1 cellular context compared by ENCODE assay signal in the genomic region with DNA sequence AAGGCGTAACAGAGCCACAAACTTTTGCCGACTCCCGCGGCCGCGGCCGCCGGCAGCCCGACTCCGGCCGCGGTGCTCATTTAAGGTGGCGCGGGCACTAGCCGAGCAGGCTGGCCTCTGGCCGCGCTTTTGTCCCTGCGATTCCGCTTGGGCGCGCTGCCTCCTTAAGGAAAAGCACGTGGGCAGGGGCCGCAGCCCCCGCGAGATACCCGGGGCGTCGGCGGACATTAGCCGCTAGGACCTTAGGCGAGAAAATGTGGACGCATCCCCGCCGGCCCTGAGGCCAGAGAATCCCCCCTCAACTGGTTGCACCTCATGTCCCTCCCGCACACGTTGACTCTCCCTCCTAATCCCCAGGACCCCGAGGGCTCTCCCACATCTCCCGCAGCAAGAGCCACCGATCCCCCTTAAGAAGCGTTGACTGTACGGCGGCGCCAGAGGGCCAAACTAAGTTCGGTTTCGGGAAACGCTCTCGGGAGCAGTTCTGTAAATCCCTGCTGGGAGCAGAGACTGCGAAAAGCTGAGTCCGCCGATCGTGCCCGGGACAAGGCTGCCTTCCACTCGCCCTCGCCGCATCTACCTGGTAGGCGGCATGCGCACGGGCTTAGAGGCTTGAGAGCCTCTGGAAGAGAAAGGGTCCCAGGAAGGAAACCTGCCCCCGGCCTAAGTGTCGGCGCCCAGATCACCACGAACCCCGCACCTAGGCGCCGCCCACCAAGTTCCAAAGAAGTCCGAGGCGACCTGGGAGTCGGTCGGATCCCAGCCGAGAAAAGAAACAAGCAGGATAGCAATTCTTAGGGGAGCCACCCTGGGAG.
TF ChIP-seq lines count a peak whose summit lies in the region.

No MANE protein-coding gene starts in this region.

TF ChIP-seq in HepG2, 621 proteins besides CTCF, POLR2A, EP300 and RAD21 (continued from another document and continues in another):
- TF ChIP-seq, protein P1, sequence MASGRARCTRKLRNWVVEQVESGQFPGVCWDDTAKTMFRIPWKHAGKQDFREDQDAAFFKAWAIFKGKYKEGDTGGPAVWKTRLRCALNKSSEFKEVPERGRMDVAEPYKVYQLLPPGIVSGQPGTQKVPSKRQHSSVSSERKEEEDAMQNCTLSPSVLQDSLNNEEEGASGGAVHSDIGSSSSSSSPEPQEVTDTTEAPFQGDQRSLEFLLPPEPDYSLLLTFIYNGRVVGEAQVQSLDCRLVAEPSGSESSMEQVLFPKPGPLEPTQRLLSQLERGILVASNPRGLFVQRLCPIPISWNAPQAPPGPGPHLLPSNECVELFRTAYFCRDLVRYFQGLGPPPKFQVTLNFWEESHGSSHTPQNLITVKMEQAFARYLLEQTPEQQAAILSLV (CRISPR knock-in tag; IDR thresholded peaks at IDR 0.05; ENCODE audit: borderline replicate concordance): peak; percentile 91
- TF ChIP-seq IKZF4 (CRISPR knock-in tag; IDR thresholded peaks at IDR 0.05; ENCODE audit: borderline replicate concordance, low read depth, not compliant biosample characterization) (peak; percentile 88), PHF21A (CRISPR knock-in tag; IDR thresholded peaks at IDR 0.05) (peak; percentile 96), STAG1 (CRISPR knock-in tag; IDR thresholded peaks at IDR 0.05) (no peak), ZNF772 (CRISPR knock-in tag; IDR thresholded peaks at IDR 0.05) (0 out of 2 replicates have a peak, but pooled peaks have one; percentile 88), HHEX (CRISPR knock-in tag; IDR thresholded peaks at IDR 0.05) (no peak), ZNF670 (CRISPR knock-in tag; IDR thresholded peaks at IDR 0.05; ENCODE audit: borderline replicate concordance) (peak; percentile 73; the same call in 1 of the 2 replicates), ATF7 (IDR thresholded peaks at IDR 0.05) (no peak), ATF7 (CRISPR knock-in tag; IDR thresholded peaks at IDR 0.05) (no peak; the same call in 1 of the 2 replicates), TCF7 (IDR thresholded peaks at IDR 0.05; ENCODE audit: low read depth) (no peak; the same call in 1 of the 2 replicates), ZNF672 (CRISPR knock-in tag; IDR thresholded peaks at IDR 0.05) (0 out of 2 replicates have a peak, but pooled peaks have one; percentile 43), ZBTB38 (CRISPR knock-in tag; IDR thresholded peaks at IDR 0.05) (no peak; the same call in 1 of the 2 replicates), GATAD1 (CRISPR knock-in tag; IDR thresholded peaks at IDR 0.05) (peak; percentile 87), ZNF570 (CRISPR knock-in tag; IDR thresholded peaks at IDR 0.05; ENCODE audit: borderline replicate concordance) (0 out of 2 replicates have a peak, but pooled peaks have one; percentile 76), TCF7L2 (IDR thresholded peaks at IDR 0.05; ENCODE audit: low read depth, low read length) (no peak), MEIS2 (CRISPR knock-in tag; IDR thresholded peaks at IDR 0.05) (peak; percentile 46; the same call in 1 of the 2 replicates), JUN (CRISPR knock-in tag; IDR thresholded peaks at IDR 0.05) (no peak), SMAD1 (CRISPR knock-in tag; IDR thresholded peaks at IDR 0.05; ENCODE audit: borderline replicate concordance, low read depth) (no peak), FOXK1 (CRISPR knock-in tag; IDR thresholded peaks at IDR 0.05; ENCODE audit: borderline replicate concordance, low read depth) (peak; percentile 26; the same call in 1 of the 2 replicates), ZNF546 (CRISPR knock-in tag; conservative IDR thresholded peaks at IDR 0.05) (peak; percentile 73; the same call in 1 of the 2 replicates), NCOA2 (CRISPR knock-in tag; IDR thresholded peaks at IDR 0.05) (peak; percentile 47), CREM (IDR thresholded peaks at IDR 0.05) (peak; percentile 45; the same call in 1 of the 2 replicates), CREM (CRISPR knock-in tag; IDR thresholded peaks at IDR 0.05) (no peak), HNF4G (IDR thresholded peaks at IDR 0.05; ENCODE audit: borderline replicate concordance, low read depth, low read length) (peak; percentile 3; the same call in 1 of the 2 replicates), HNF4G (CRISPR knock-in tag; IDR thresholded peaks at IDR 0.05; ENCODE audit: borderline replicate concordance, low read depth) (no peak), ZNF251 (CRISPR knock-in tag; IDR thresholded peaks at IDR 0.05) (0 out of 2 replicates have a peak, but pooled peaks have one; percentile 14), NR2F2 (IDR thresholded peaks at IDR 0.05; ENCODE audit: borderline replicate concordance, low read depth) (peak; percentile 44; the same call in 1 of the 2 replicates), ZNF572 (CRISPR knock-in tag; IDR thresholded peaks at IDR 0.05) (peak; percentile 50; the same call in 1 of the 2 replicates), TMF1 (CRISPR knock-in tag; IDR thresholded peaks at IDR 0.05; ENCODE audit: low read depth) (peak; percentile 64; the same call in 1 of the 2 replicates)
- TF ChIP-seq, protein P2, sequence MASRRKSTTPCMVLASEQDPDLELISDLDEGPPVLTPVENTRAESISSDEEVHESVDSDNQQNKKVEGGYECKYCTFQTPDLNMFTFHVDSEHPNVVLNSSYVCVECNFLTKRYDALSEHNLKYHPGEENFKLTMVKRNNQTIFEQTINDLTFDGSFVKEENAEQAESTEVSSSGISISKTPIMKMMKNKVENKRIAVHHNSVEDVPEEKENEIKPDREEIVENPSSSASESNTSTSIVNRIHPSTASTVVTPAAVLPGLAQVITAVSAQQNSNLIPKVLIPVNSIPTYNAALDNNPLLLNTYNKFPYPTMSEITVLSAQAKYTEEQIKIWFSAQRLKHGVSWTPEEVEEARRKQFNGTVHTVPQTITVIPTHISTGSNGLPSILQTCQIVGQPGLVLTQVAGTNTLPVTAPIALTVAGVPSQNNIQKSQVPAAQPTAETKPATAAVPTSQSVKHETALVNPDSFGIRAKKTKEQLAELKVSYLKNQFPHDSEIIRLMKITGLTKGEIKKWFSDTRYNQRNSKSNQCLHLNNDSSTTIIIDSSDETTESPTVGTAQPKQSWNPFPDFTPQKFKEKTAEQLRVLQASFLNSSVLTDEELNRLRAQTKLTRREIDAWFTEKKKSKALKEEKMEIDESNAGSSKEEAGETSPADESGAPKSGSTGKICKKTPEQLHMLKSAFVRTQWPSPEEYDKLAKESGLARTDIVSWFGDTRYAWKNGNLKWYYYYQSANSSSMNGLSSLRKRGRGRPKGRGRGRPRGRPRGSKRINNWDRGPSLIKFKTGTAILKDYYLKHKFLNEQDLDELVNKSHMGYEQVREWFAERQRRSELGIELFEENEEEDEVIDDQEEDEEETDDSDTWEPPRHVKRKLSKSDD (CRISPR knock-in tag; IDR thresholded peaks at IDR 0.05; ENCODE audit: low read depth): peak; percentile 84
- TF ChIP-seq, protein P3, sequence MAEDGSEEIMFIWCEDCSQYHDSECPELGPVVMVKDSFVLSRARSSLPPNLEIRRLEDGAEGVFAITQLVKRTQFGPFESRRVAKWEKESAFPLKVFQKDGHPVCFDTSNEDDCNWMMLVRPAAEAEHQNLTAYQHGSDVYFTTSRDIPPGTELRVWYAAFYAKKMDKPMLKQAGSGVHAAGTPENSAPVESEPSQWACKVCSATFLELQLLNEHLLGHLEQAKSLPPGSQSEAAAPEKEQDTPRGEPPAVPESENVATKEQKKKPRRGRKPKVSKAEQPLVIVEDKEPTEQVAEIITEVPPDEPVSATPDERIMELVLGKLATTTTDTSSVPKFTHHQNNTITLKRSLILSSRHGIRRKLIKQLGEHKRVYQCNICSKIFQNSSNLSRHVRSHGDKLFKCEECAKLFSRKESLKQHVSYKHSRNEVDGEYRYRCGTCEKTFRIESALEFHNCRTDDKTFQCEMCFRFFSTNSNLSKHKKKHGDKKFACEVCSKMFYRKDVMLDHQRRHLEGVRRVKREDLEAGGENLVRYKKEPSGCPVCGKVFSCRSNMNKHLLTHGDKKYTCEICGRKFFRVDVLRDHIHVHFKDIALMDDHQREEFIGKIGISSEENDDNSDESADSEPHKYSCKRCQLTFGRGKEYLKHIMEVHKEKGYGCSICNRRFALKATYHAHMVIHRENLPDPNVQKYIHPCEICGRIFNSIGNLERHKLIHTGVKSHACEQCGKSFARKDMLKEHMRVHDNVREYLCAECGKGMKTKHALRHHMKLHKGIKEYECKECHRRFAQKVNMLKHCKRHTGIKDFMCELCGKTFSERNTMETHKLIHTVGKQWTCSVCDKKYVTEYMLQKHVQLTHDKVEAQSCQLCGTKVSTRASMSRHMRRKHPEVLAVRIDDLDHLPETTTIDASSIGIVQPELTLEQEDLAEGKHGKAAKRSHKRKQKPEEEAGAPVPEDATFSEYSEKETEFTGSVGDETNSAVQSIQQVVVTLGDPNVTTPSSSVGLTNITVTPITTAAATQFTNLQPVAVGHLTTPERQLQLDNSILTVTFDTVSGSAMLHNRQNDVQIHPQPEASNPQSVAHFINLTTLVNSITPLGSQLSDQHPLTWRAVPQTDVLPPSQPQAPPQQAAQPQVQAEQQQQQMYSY (CRISPR knock-in tag; IDR thresholded peaks at IDR 0.05): peak; percentile 14; the same call in 1 of the 2 replicates
- TF ChIP-seq, protein P4, sequence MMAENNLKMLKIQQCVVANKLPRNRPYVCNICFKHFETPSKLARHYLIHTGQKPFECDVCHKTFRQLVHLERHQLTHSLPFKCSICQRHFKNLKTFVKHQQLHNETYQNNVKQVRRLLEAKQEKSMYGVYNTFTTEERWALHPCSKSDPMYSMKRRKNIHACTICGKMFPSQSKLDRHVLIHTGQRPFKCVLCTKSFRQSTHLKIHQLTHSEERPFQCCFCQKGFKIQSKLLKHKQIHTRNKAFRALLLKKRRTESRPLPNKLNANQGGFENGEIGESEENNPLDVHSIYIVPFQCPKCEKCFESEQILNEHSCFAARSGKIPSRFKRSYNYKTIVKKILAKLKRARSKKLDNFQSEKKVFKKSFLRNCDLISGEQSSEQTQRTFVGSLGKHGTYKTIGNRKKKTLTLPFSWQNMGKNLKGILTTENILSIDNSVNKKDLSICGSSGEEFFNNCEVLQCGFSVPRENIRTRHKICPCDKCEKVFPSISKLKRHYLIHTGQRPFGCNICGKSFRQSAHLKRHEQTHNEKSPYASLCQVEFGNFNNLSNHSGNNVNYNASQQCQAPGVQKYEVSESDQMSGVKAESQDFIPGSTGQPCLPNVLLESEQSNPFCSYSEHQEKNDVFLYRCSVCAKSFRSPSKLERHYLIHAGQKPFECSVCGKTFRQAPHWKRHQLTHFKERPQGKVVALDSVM (CRISPR knock-in tag; IDR thresholded peaks at IDR 0.05): peak; percentile 68; the same call in 1 of the 2 replicates
- TF ChIP-seq, protein P5, sequence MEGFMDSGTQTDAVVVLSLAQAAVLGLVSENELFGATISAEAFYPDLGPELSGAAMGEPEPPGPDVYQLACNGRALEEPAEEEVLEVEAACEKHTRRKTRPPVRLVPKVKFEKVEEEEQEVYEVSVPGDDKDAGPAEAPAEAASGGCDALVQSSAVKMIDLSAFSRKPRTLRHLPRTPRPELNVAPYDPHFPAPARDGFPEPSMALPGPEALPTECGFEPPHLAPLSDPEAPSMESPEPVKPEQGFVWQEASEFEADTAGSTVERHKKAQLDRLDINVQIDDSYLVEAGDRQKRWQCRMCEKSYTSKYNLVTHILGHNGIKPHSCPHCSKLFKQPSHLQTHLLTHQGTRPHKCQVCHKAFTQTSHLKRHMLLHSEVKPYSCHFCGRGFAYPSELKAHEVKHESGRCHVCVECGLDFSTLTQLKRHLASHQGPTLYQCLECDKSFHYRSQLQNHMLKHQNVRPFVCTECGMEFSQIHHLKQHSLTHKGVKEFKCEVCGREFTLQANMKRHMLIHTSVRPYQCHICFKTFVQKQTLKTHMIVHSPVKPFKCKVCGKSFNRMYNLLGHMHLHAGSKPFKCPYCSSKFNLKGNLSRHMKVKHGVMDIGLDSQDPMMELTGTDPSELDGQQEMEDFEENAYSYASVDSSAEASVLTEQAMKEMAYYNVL (CRISPR knock-in tag; IDR thresholded peaks at IDR 0.05; ENCODE audit: borderline replicate concordance): peak; percentile 29; the same call in 1 of the 2 replicates
- TF ChIP-seq, protein P6, sequence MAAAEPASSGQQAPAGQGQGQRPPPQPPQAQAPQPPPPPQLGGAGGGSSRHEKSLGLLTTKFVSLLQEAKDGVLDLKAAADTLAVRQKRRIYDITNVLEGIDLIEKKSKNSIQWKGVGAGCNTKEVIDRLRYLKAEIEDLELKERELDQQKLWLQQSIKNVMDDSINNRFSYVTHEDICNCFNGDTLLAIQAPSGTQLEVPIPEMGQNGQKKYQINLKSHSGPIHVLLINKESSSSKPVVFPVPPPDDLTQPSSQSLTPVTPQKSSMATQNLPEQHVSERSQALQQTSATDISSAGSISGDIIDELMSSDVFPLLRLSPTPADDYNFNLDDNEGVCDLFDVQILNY (CRISPR knock-in tag; conservative IDR thresholded peaks at IDR 0.05): 0 out of 2 replicates have a peak, but pooled peaks have one; percentile 23
- TF ChIP-seq, protein P7, sequence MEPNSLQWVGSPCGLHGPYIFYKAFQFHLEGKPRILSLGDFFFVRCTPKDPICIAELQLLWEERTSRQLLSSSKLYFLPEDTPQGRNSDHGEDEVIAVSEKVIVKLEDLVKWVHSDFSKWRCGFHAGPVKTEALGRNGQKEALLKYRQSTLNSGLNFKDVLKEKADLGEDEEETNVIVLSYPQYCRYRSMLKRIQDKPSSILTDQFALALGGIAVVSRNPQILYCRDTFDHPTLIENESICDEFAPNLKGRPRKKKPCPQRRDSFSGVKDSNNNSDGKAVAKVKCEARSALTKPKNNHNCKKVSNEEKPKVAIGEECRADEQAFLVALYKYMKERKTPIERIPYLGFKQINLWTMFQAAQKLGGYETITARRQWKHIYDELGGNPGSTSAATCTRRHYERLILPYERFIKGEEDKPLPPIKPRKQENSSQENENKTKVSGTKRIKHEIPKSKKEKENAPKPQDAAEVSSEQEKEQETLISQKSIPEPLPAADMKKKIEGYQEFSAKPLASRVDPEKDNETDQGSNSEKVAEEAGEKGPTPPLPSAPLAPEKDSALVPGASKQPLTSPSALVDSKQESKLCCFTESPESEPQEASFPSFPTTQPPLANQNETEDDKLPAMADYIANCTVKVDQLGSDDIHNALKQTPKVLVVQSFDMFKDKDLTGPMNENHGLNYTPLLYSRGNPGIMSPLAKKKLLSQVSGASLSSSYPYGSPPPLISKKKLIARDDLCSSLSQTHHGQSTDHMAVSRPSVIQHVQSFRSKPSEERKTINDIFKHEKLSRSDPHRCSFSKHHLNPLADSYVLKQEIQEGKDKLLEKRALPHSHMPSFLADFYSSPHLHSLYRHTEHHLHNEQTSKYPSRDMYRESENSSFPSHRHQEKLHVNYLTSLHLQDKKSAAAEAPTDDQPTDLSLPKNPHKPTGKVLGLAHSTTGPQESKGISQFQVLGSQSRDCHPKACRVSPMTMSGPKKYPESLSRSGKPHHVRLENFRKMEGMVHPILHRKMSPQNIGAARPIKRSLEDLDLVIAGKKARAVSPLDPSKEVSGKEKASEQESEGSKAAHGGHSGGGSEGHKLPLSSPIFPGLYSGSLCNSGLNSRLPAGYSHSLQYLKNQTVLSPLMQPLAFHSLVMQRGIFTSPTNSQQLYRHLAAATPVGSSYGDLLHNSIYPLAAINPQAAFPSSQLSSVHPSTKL (CRISPR knock-in tag; IDR thresholded peaks at IDR 0.05): peak; percentile 42
- TF ChIP-seq, protein P8, sequence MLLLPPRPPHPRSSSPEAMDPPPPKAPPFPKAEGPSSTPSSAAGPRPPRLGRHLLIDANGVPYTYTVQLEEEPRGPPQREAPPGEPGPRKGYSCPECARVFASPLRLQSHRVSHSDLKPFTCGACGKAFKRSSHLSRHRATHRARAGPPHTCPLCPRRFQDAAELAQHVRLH (CRISPR knock-in tag; IDR thresholded peaks at IDR 0.05; ENCODE audit: borderline replicate concordance, low read depth): peak; percentile 86; the same call in 1 of the 2 replicates
